In genomic region chr2:240567872-240568677, GRCh38 we compare ENCODE assay signal across 8 cellular contexts. TPM values are rescaled to one million over a fixed set of nuclear protein-coding genes. Genes with fewer than 3 reads are reported as not detected.
DNase-seq lines count a peak whose midpoint lies in the region; ATAC-seq, FAIRE-seq and TF ChIP-seq lines count a peak whose summit lies in the region.

RNPEPL1 (plus strand) TSS chr2:240568484; CDS start chr2:240568587, 103 bp downstream.

- peak; percentile 38 for ATAC-seq in HG02642 (IDR thresholded peaks at IDR 0.05; ENCODE audit: poor library complexity, unreplicated experiment)
- ATAC-seq in activated T-cell treated with anti-CD3 and anti-CD28 coated beads, Interleukin-2, amount 50 U/mL, for 4 hours: peak; percentile 51 to 54
- ATAC-seq in GM18502 (IDR thresholded peaks at IDR 0.05; ENCODE audit: poor library complexity, unreplicated experiment): no peak

- peaks cover 0 to 21% (median 5%) of the 10 kb centered on the region in 3 donors for H3K36me3 ChIP-seq in esophagus squamous epithelium
- H3K36me3 ChIP-seq in muscle layer of duodenum (ENCODE audit: control insufficient read depth in 1 of 2, insufficient read depth in 2 of 2, low read length in 2 of 2): peaks cover 0 to 10% of the 10 kb centered on the region in 2 donors
- peaks cover 0 to 29% (median 0%) of the 10 kb centered on the region in 3 donors for H3K36me3 ChIP-seq in tibial nerve

- peaks cover 67% of the 10 kb centered on the region for H3K4me1 Mint-ChIP-seq in activated T-cell treated with anti-CD3 and anti-CD28 coated beads, Interleukin-2, amount 50 U/mL, for 4 hours (ENCODE audit: low read depth)

- H3K4me1 ChIP-seq in esophagus squamous epithelium (peaks cover 47 to 81% (median 50%) of the 10 kb centered on the region in 3 donors), muscle layer of duodenum (ENCODE audit: control insufficient read depth in 1 of 2, insufficient read depth in 2 of 2, low read length in 2 of 2) (peaks cover 22 to 45% of the 10 kb centered on the region in 2 donors), tibial nerve (peaks cover 5 to 82% (median 48%) of the 10 kb centered on the region in 4 donors)

- no peaks in the 10 kb centered on the region for H3K27me3 Mint-ChIP-seq in activated T-cell treated with anti-CD3 and anti-CD28 coated beads, Interleukin-2, amount 50 U/mL, for 4 hours (ENCODE audit: low read depth)

- 0% methylated on average over 7 of the region's 106 CpGs; no CpG with 5 or more reads in 1 of the 2 donors for WGBS in esophagus squamous epithelium, 2 donors
- WGBS in tibial nerve, 2 donors: 0 to 1% methylated on average over 11 to 17 of the region's 106 CpGs

- H3K27ac ChIP-seq in esophagus squamous epithelium (peak within 1 kb of the TSS; percentile 92 to 98 (median 97)), muscle layer of duodenum (ENCODE audit: low read length) (peak within 1 kb of the TSS; percentile 75), tibial nerve (peak within 1 kb of the TSS; percentile 81 to 97 (median 96))

- peak in 1 of 2 donors; percentile 21 for TF ChIP-seq EP300 in tibial nerve (IDR thresholded peaks at IDR 0.05)

- TF ChIP-seq CTCF in esophagus squamous epithelium (IDR thresholded peaks at IDR 0.05) (peak in 1 of 6 experiments; percentile 18), tibial nerve (IDR thresholded peaks at IDR 0.05) (no peak)

- H3K27me3 ChIP-seq in esophagus squamous epithelium (no peaks in the 10 kb centered on the region), muscle layer of duodenum (ENCODE audit: low read depth, low read length) (no peaks in the 10 kb centered on the region), tibial nerve (no peaks in the 10 kb centered on the region)

- H3K36me3 Mint-ChIP-seq in activated T-cell treated with anti-CD3 and anti-CD28 coated beads, Interleukin-2, amount 50 U/mL, for 4 hours (ENCODE audit: insufficient read depth): peaks cover 8% of the 10 kb centered on the region

- H3K9me3 Mint-ChIP-seq in activated T-cell treated with anti-CD3 and anti-CD28 coated beads, Interleukin-2, amount 50 U/mL, for 4 hours: no peaks in the 10 kb centered on the region

- H3K4me3 ChIP-seq in esophagus squamous epithelium: peak within 1 kb of the TSS; percentile 56 to 94 (median 75)
- H3K4me3 ChIP-seq in muscle layer of duodenum (ENCODE audit: low read depth in 1 of 2, low read length in 2 of 2): peak within 1 kb of the TSS; percentile 73 to 83
- peak within 1 kb of the TSS; percentile 66 to 93 (median 82) for H3K4me3 ChIP-seq in tibial nerve

- peak within 1 kb of the TSS; percentile 87 for H3K4me3 Mint-ChIP-seq in activated T-cell treated with anti-CD3 and anti-CD28 coated beads, Interleukin-2, amount 50 U/mL, for 4 hours

- FAIRE-seq in GM12891 (lab: Jason Lieb, UNC): peak; percentile 86

- intact Hi-C loops in esophagus squamous epithelium (cut with DNase I): no loop called here

- H3K9me3 ChIP-seq in esophagus squamous epithelium (no peaks in the 10 kb centered on the region), muscle layer of duodenum (ENCODE audit: control insufficient read depth in 1 of 2, low read length in 2 of 2) (no peaks in the 10 kb centered on the region), tibial nerve (no peaks in the 10 kb centered on the region)

- DNase-seq in GM12891 (ENCODE audit: insufficient read length, low spot score): peak; percentile 70
- DNase-seq in NCI-H510A treated with DMSO at 0.1 percent for 48 hours (lab: John Stamatoyannopoulos, UW): peak; percentile 42
- peak; percentile 45 for DNase-seq in activated T-cell treated with anti-CD3 and anti-CD28 coated beads, Interleukin-2, amount 50 U/mL, for 4 hours
- no peak for DNase-seq in esophagus squamous epithelium (lab: John Stamatoyannopoulos, UW)
- peak in 1 of 2 donors; percentile 13 for DNase-seq in tibial nerve (ENCODE audit: low spot score in 2 of 2)

- TF ChIP-seq POLR2A in GM12891 (IDR thresholded peaks at IDR 0.05; ENCODE audit: low read depth, low read length): no peak
- peak in 1 of 4 donors; percentile 20 for TF ChIP-seq POLR2A in esophagus squamous epithelium (IDR thresholded peaks at IDR 0.05)
- TF ChIP-seq POLR2A in tibial nerve (IDR thresholded peaks at IDR 0.05): peak in 1 of 2 donors; percentile 22

TF ChIP-seq in GM12891, 5 proteins besides CTCF, POLR2A, EP300 and RAD21:
- TF ChIP-seq POU2F2 (IDR thresholded peaks at IDR 0.05; ENCODE audit: low read depth, low read length): no peak

RNA-seq across cellular contexts. Expression of gene RNPEPL1, which starts in this region (rescaled TPM):
- polyA plus RNA-seq in GM12891 (2012; ENCODE audit: low read depth, missing spikeins): 26.9 TPM
- total RNA-seq in activated T-cell treated with anti-CD3 and anti-CD28 coated beads, Interleukin-2, amount 50 U/mL, for 4 hours: 10 to 100 TPM; 40.9 to 46.0 (median 42.9) TPM
- total RNA-seq in esophagus squamous epithelium: 10 to 100 TPM; 41.9 to 96.5 (median 48.1) TPM
- total RNA-seq in tibial nerve: 10 to 100 TPM; 55.3 to 90.6 (median 64.0) TPM
